Comparison of ENCODE assay signal across 1 cellular context in the genomic region with DNA sequence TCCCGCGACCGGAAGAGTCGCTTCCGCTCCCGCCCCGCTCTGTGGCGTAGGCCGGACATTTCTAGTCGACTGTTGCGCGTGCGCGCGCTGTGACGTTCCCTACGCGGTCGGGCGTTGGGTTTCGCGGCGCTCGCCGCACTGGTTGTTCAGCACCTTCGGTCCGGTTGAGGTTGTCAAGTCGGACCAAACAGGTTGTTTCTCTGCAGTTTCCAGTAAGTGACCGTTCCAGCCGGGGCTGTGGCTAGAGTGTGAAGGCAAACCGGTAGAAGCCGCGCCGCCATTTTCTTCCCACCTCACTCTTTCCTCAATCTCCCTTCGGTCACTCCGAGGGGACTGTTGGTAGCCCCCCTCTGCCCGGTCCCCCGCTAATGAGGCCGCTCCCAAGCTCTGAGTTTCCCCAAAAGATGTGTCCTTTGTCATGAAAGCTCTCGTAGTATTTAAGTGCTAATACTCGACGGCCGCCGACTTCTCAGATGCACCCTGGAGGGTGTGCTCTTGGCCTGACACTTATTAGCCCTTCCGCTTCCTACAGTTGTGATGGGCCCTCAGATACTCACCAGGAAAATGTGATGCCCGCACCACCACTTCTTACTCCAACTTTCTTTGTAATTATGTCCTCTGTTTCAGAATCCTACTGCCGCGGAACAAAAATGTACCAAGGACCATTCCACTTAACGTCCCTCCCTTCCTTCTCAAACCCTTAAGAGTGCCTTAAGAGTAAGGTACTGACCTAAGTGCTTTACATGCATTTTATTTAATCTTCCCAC.
TF ChIP-seq lines count a peak whose summit lies in the region.

No MANE protein-coding gene starts in this region.

TF ChIP-seq in GM23338, 12 proteins besides CTCF, POLR2A, EP300 and RAD21 (continued from another document):
- TF ChIP-seq ZNF462 (CRISPR knock-in tag; IDR thresholded peaks at IDR 0.05), result no peak
- TF ChIP-seq STAT1 (IDR thresholded peaks at IDR 0.05; ENCODE audit: unreplicated experiment), result no peak
- TF ChIP-seq, protein P1, sequence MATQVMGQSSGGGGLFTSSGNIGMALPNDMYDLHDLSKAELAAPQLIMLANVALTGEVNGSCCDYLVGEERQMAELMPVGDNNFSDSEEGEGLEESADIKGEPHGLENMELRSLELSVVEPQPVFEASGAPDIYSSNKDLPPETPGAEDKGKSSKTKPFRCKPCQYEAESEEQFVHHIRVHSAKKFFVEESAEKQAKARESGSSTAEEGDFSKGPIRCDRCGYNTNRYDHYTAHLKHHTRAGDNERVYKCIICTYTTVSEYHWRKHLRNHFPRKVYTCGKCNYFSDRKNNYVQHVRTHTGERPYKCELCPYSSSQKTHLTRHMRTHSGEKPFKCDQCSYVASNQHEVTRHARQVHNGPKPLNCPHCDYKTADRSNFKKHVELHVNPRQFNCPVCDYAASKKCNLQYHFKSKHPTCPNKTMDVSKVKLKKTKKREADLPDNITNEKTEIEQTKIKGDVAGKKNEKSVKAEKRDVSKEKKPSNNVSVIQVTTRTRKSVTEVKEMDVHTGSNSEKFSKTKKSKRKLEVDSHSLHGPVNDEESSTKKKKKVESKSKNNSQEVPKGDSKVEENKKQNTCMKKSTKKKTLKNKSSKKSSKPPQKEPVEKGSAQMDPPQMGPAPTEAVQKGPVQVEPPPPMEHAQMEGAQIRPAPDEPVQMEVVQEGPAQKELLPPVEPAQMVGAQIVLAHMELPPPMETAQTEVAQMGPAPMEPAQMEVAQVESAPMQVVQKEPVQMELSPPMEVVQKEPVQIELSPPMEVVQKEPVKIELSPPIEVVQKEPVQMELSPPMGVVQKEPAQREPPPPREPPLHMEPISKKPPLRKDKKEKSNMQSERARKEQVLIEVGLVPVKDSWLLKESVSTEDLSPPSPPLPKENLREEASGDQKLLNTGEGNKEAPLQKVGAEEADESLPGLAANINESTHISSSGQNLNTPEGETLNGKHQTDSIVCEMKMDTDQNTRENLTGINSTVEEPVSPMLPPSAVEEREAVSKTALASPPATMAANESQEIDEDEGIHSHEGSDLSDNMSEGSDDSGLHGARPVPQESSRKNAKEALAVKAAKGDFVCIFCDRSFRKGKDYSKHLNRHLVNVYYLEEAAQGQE (IDR thresholded peaks at IDR 0.05; ENCODE audit: unreplicated experiment), result no peak
- TF ChIP-seq EZH2 (IDR thresholded peaks at IDR 0.05; ENCODE audit: low read depth, unreplicated experiment), result no peak
- peak; percentile 88 for TF ChIP-seq CREB1 (CRISPR knock-in tag; IDR thresholded peaks at IDR 0.05; ENCODE audit: low read depth)
- TF ChIP-seq ETS1 (IDR thresholded peaks at IDR 0.05), result peak; percentile 46; the same call in 1 of the 2 replicates
- no peak for TF ChIP-seq ZNF114 (CRISPR knock-in tag; IDR thresholded peaks at IDR 0.05)
